In the genomic region with DNA sequence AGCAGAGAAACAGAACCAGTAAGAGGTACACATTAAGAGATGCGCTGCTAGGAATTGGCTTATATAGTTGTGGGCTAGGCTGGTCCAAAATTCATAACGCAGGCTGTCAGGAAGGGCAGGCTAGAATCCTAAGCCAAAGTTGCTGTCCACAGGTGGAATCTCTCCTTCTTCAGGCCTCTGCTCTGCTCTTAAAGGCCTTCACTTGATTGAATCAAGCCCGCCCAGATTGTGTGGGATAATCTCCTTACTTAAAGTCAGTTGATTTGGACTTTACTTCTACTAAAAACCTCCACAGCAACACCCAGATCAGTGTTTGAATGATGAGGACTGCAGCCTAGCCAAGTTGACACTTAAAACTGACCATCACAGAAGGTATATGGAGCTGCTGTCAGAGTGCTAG, we compare ENCODE assay signal across 17 cellular contexts.
DNase-seq lines count a peak whose midpoint lies in the region; ATAC-seq and TF ChIP-seq lines count a peak whose summit lies in the region.
"Had no signal": no experiment of that assay in that cellular context is flagged by ENCODE, and none has a peak within 500 bp of the region (broad histone marks: within the 10 kb centered on the region; RNA-seq: fewer than 3 reads in every experiment).

No MANE protein-coding gene starts in this region.

- DNase-seq in activated CD4-positive, alpha-beta memory T cell treated with anti-CD3 and anti-CD28 coated beads for 36 hours, result peak; percentile 7
- no peak for DNase-seq in activated CD4-positive, alpha-beta memory T cell treated with anti-CD3 and anti-CD28 coated beads, Interleukin-2, amount 10 ng/mL, durations not matched to agents 7 days and 5 days
- DNase-seq in esophagus muscularis mucosa (ENCODE audit: extremely low spot score) (peak; percentile 88), mesothelial cell of epicardium (ENCODE audit: low spot score in 2 of 2, unreplicated experiment in 2 of 2) (no peak), transverse colon (no peak), GM10248 (ENCODE audit: extremely low spot score) (no peak)
- no peak for DNase-seq in activated T-cell treated with anti-CD3 and anti-CD28 coated beads, Interleukin-2, amount 50 U/mL, for 4 hours
- DNase-seq: DMS79 treated with DMSO at 0.1 percent for 48 hours, HFFc6, MV-4-11, NCI-H1417, NCI-H187 treated with DMSO at 0.1 percent for 48 hours, NCI-H345, NCI-H526 had no signal

- WGBS in esophagus muscularis mucosa, result 51% methylated on average over 3 of the region's 3 CpGs
- 80 to 100% methylated on average over 1 to 3 of the region's 3 CpGs for WGBS in transverse colon (ENCODE audit: low coverage in 1 of 2), 2 donors

- POLR2A ChIA-PET in activated CD4-positive, alpha-beta memory T cell treated with anti-CD3 and anti-CD28 coated beads for 36 hours (lab: Charles Lee), result no interaction called here
- POLR2A ChIA-PET in activated CD4-positive, alpha-beta memory T cell treated with anti-CD3 and anti-CD28 coated beads, Interleukin-2, amount 10 ng/mL, durations not matched to agents 7 days and 5 days (lab: Charles Lee), result no interaction called here
- POLR2A ChIA-PET in GM10248 (lab: Yijun Ruan, JAX), result no interaction called here

- H3K9me3 ChIP-seq in esophagus muscularis mucosa (no peaks in the 10 kb centered on the region), transverse colon (no peaks in the 10 kb centered on the region)
- H3K9me3 ChIP-seq: BE2C had no signal

- H3K4me3 ChIP-seq in esophagus muscularis mucosa (no peak overlapping the region), transverse colon (no peak overlapping the region)

- no peaks in the 10 kb centered on the region for H3K27me3 Mint-ChIP-seq in activated CD4-positive, alpha-beta memory T cell treated with anti-CD3 and anti-CD28 coated beads for 36 hours
- H3K27me3 Mint-ChIP-seq in activated CD4-positive, alpha-beta memory T cell treated with anti-CD3 and anti-CD28 coated beads, Interleukin-2, amount 10 ng/mL, durations not matched to agents 7 days and 5 days, result no peaks in the 10 kb centered on the region
- no peaks in the 10 kb centered on the region for H3K27me3 Mint-ChIP-seq in mesothelial cell of epicardium (ENCODE audit: low read depth)
- no peaks in the 10 kb centered on the region for H3K27me3 Mint-ChIP-seq in activated T-cell treated with anti-CD3 and anti-CD28 coated beads, Interleukin-2, amount 50 U/mL, for 4 hours (ENCODE audit: low read depth)

- TF ChIP-seq EP300 in esophagus muscularis mucosa (IDR thresholded peaks at IDR 0.05) (no peak), transverse colon (IDR thresholded peaks at IDR 0.05; ENCODE audit: low read depth) (no peak)

- H3K27ac Mint-ChIP-seq in activated CD4-positive, alpha-beta memory T cell treated with anti-CD3 and anti-CD28 coated beads for 36 hours, result no peak overlapping the region
- no peak overlapping the region for H3K27ac Mint-ChIP-seq in activated CD4-positive, alpha-beta memory T cell treated with anti-CD3 and anti-CD28 coated beads, Interleukin-2, amount 10 ng/mL, durations not matched to agents 7 days and 5 days
- H3K27ac Mint-ChIP-seq in mesothelial cell of epicardium, result peak overlapping the region; percentile 36
- H3K27ac Mint-ChIP-seq: CD8-positive, alpha-beta memory T cell; HFFc6 had no signal

- CTCF ChIA-PET in activated CD4-positive, alpha-beta memory T cell treated with anti-CD3 and anti-CD28 coated beads for 36 hours (lab: Charles Lee), result interaction anchor here (0.5 kb wide), 1 partner anchor 255 kb away, joined by 3 read pairs; no protein-coding TSS in a partner anchor
- CTCF ChIA-PET in activated CD4-positive, alpha-beta memory T cell treated with anti-CD3 and anti-CD28 coated beads, Interleukin-2, amount 10 ng/mL, durations not matched to agents 7 days and 5 days (lab: Charles Lee), result no interaction called here
- CTCF ChIA-PET in GM10248 (lab: Yijun Ruan, JAX), result interaction anchor here (0.8 to 1.6 kb wide), 2 partner anchors 10 to 78 kb away, joined by 3 read pairs; no protein-coding TSS in a partner anchor

- intact Hi-C loops in activated CD4-positive, alpha-beta memory T cell treated with anti-CD3 and anti-CD28 coated beads for 36 hours (cut with micrococcal nuclease), result no loop called here
- intact Hi-C loops in esophagus muscularis mucosa (cut with DNase I) (loop anchor here (10.0 kb wide), 1 partner anchor 73 kb away; a partner anchor contains a TSS), transverse colon (cut with DNase I; ENCODE audit: low total_unique reads) (no loop called here)

- peaks cover 48 to 54% (median 50%) of the 10 kb centered on the region in 4 donors for H3K4me1 ChIP-seq in esophagus muscularis mucosa
- H3K4me1 ChIP-seq in transverse colon, result peaks cover 27 to 56% (median 36%) of the 10 kb centered on the region in 4 donors

- H3K4me3 Mint-ChIP-seq in activated CD4-positive, alpha-beta memory T cell treated with anti-CD3 and anti-CD28 coated beads for 36 hours, result no peak overlapping the region
- no peak overlapping the region for H3K4me3 Mint-ChIP-seq in activated CD4-positive, alpha-beta memory T cell treated with anti-CD3 and anti-CD28 coated beads, Interleukin-2, amount 10 ng/mL, durations not matched to agents 7 days and 5 days
- H3K4me3 Mint-ChIP-seq in mesothelial cell of epicardium, result no peak overlapping the region
- no peak overlapping the region for H3K4me3 Mint-ChIP-seq in activated T-cell treated with anti-CD3 and anti-CD28 coated beads, Interleukin-2, amount 50 U/mL, for 4 hours
- H3K4me3 Mint-ChIP-seq: CD8-positive, alpha-beta memory T cell; HFFc6 had no signal

- TF ChIP-seq POLR2A in esophagus muscularis mucosa (IDR thresholded peaks at IDR 0.05; ENCODE audit: low read depth), result no peak
- TF ChIP-seq POLR2A in transverse colon (IDR thresholded peaks at IDR 0.05), result no peak

- in situ Hi-C loops in transverse colon (cut with MboI; ENCODE audit: low pct_ligation_motif_present in 1 of 4, low pct_unique_long_range_greater_than_20kb in 1 of 4, low sequenced_read_pairs in 3 of 4), result no loop called here

- ATAC-seq in activated T-cell treated with anti-CD3 and anti-CD28 coated beads, Interleukin-2, amount 50 U/mL, for 4 hours, result no peak
- ATAC-seq in HG02938 (IDR thresholded peaks at IDR 0.05; ENCODE audit: unreplicated experiment), result no peak

- no peaks in the 10 kb centered on the region for H3K27me3 ChIP-seq in esophagus muscularis mucosa
- H3K27me3 ChIP-seq in transverse colon, result no peaks in the 10 kb centered on the region
- H3K27me3 ChIP-seq: BE2C had no signal

- no peaks in the 10 kb centered on the region for H3K36me3 ChIP-seq in esophagus muscularis mucosa
- no peaks in the 10 kb centered on the region for H3K36me3 ChIP-seq in transverse colon
- H3K36me3 ChIP-seq: BE2C had no signal

- no peaks in the 10 kb centered on the region for H3K9me3 Mint-ChIP-seq in activated CD4-positive, alpha-beta memory T cell treated with anti-CD3 and anti-CD28 coated beads for 36 hours
- no peaks in the 10 kb centered on the region for H3K9me3 Mint-ChIP-seq in activated CD4-positive, alpha-beta memory T cell treated with anti-CD3 and anti-CD28 coated beads, Interleukin-2, amount 10 ng/mL, durations not matched to agents 7 days and 5 days
- peaks cover 7% of the 10 kb centered on the region for H3K9me3 Mint-ChIP-seq in mesothelial cell of epicardium
- no peaks in the 10 kb centered on the region for H3K9me3 Mint-ChIP-seq in activated T-cell treated with anti-CD3 and anti-CD28 coated beads, Interleukin-2, amount 50 U/mL, for 4 hours
- H3K9me3 Mint-ChIP-seq: CD8-positive, alpha-beta memory T cell; HFFc6 had no signal

- TF ChIP-seq CTCF in esophagus muscularis mucosa (IDR thresholded peaks at IDR 0.05), result no peak
- TF ChIP-seq CTCF in mesothelial cell of epicardium (IDR thresholded peaks at IDR 0.05; ENCODE audit: unreplicated experiment), result no peak
- TF ChIP-seq CTCF in transverse colon (IDR thresholded peaks at IDR 0.05), result no peak
- no peak for TF ChIP-seq CTCF in GM10248 (IDR thresholded peaks at IDR 0.05; ENCODE audit: control extremely low read depth, extremely low read depth, low read depth, missing control alignments)

- H3K4me1 Mint-ChIP-seq in activated CD4-positive, alpha-beta memory T cell treated with anti-CD3 and anti-CD28 coated beads for 36 hours (ENCODE audit: low read depth), result peaks cover 3% of the 10 kb centered on the region
- H3K4me1 Mint-ChIP-seq in activated CD4-positive, alpha-beta memory T cell treated with anti-CD3 and anti-CD28 coated beads, Interleukin-2, amount 10 ng/mL, durations not matched to agents 7 days and 5 days, result peaks cover 22% of the 10 kb centered on the region
- H3K4me1 Mint-ChIP-seq in mesothelial cell of epicardium, result peaks cover 27% of the 10 kb centered on the region
- H3K4me1 Mint-ChIP-seq in activated T-cell treated with anti-CD3 and anti-CD28 coated beads, Interleukin-2, amount 50 U/mL, for 4 hours (ENCODE audit: low read depth), result no peaks in the 10 kb centered on the region
- H3K4me1 Mint-ChIP-seq: CD8-positive, alpha-beta memory T cell had no signal

- H3K27ac ChIP-seq in esophagus muscularis mucosa (replicated peaks in 1 of 4), result peak overlapping the region; percentile 41 to 62 (median 52)
- H3K27ac ChIP-seq in transverse colon, result peak overlapping the region; percentile 53 to 73 (median 55)

- H3K36me3 Mint-ChIP-seq in activated CD4-positive, alpha-beta memory T cell treated with anti-CD3 and anti-CD28 coated beads for 36 hours, result no peaks in the 10 kb centered on the region
- no peaks in the 10 kb centered on the region for H3K36me3 Mint-ChIP-seq in activated CD4-positive, alpha-beta memory T cell treated with anti-CD3 and anti-CD28 coated beads, Interleukin-2, amount 10 ng/mL, durations not matched to agents 7 days and 5 days (ENCODE audit: low read depth)
- H3K36me3 Mint-ChIP-seq in mesothelial cell of epicardium, result no peaks in the 10 kb centered on the region
- H3K36me3 Mint-ChIP-seq in activated T-cell treated with anti-CD3 and anti-CD28 coated beads, Interleukin-2, amount 50 U/mL, for 4 hours (ENCODE audit: insufficient read depth), result no peaks in the 10 kb centered on the region
- H3K36me3 Mint-ChIP-seq: CD8-positive, alpha-beta memory T cell had no signal

Comparison
In these comparisons a context has a peak if more than half of its experiments do, and no peak if none do; other contexts are left out.
1. DNase-seq: peak in activated CD4-positive, alpha-beta memory T cell treated with anti-CD3 and anti-CD28 coated beads for 36 hours (single experiment) and esophagus muscularis mucosa (single experiment); none in activated CD4-positive, alpha-beta memory T cell treated with anti-CD3 and anti-CD28 coated beads, Interleukin-2, amount 10 ng/mL, durations not matched to agents 7 days and 5 days (single experiment), mesothelial cell of epicardium (0 of 2), transverse colon (single experiment), GM10248 (single experiment) and activated T-cell treated with anti-CD3 and anti-CD28 coated beads, Interleukin-2, amount 50 U/mL, for 4 hours (single experiment).